11 cellular contexts compared by ENCODE assay signal in genomic region chr19:46620716-46621115, GRCh38. TPM values are rescaled to one million over a fixed set of nuclear protein-coding genes. Genes with fewer than 3 reads are reported as not detected.
DNase-seq lines count a peak whose midpoint lies in the region; ATAC-seq and TF ChIP-seq lines count a peak whose summit lies in the region.
"Had no signal": no experiment of that assay in that cellular context is flagged by ENCODE, and none has a peak within 500 bp of the region (broad histone marks: within the 10 kb centered on the region; RNA-seq: fewer than 3 reads in every experiment).

No MANE protein-coding gene starts in this region.

- no peaks in the 10 kb centered on the region for H3K36me3 Mint-ChIP-seq in chondrocyte (ENCODE audit: low read depth)
- no peaks in the 10 kb centered on the region for H3K36me3 Mint-ChIP-seq in CD4-positive, alpha-beta memory T cell
- H3K36me3 Mint-ChIP-seq: CD8-positive, alpha-beta T cell had no signal

- H3K27me3 Mint-ChIP-seq in chondrocyte (ENCODE audit: low read depth) = no peaks in the 10 kb centered on the region
- H3K27me3 Mint-ChIP-seq in CD4-positive, alpha-beta memory T cell = peaks cover 0 to 2% of the 10 kb centered on the region in 2 donors

- H3K9ac ChIP-seq in mucosa of rectum (ENCODE audit: low read depth in 1 of 2, low read length in 2 of 2) = no peak overlapping the region
- H3K9ac ChIP-seq: KMS-11 had no signal

- 34 to 60% methylated on average over 6 of the region's 6 CpGs for WGBS in upper lobe of left lung, 2 donors
- 14 to 51% methylated on average over 4 to 6 of the region's 6 CpGs for WGBS in thyroid gland, 2 donors

- TF ChIP-seq EP300 in upper lobe of left lung (IDR thresholded peaks at IDR 0.05) = no peak

- no peaks in the 10 kb centered on the region for H3K9me3 Mint-ChIP-seq in chondrocyte (ENCODE audit: low read depth)
- H3K9me3 Mint-ChIP-seq in CD4-positive, alpha-beta memory T cell = no peaks in the 10 kb centered on the region
- H3K9me3 Mint-ChIP-seq: CD8-positive, alpha-beta T cell had no signal

- peaks cover 53% of the 10 kb centered on the region for H3K4me1 Mint-ChIP-seq in chondrocyte (ENCODE audit: low read depth)
- H3K4me1 Mint-ChIP-seq in CD4-positive, alpha-beta memory T cell = peaks cover 25 to 64% (median 36%) of the 10 kb centered on the region in 4 donors

- intact Hi-C loops in Right ventricle myocardium superior (cut with DNase I) = no loop called here
- intact Hi-C loops in CD4-positive, alpha-beta memory T cell (cut with micrococcal nuclease) = no loop called here
- intact Hi-C loops in thyroid gland (cut with DNase I) = no loop called here

- CTCF ChIA-PET in CD4-positive, alpha-beta memory T cell (lab: Charles Lee; ENCODE audit: partially characterized antibody) = interaction anchor here (0.5 to 11.6 kb wide), 5 partner anchors 8 to 1211 kb away, joined by 3 to 188 read pairs (median 8); partner anchors contain the start of gene DACT3

- H3K4me1 ChIP-seq in cardiac muscle cell (ENCODE audit: low read depth) (peaks cover 15% of the 10 kb centered on the region), mucosa of rectum (ENCODE audit: control insufficient read depth in 2 of 2, insufficient read depth in 2 of 2, low read length in 2 of 2) (peaks cover 5 to 20% of the 10 kb centered on the region in 2 donors), upper lobe of left lung (peaks cover 39 to 42% (median 41%) of the 10 kb centered on the region in 4 donors), thyroid gland (peaks cover 0 to 16% of the 10 kb centered on the region in 2 donors)
- H3K4me1 ChIP-seq in CD4-positive, alpha-beta memory T cell (ENCODE audit: insufficient read depth, low read length) = peaks cover 67% of the 10 kb centered on the region

- H3K27ac Mint-ChIP-seq in chondrocyte (ENCODE audit: unreplicated experiment) = peak overlapping the region; percentile 57
- peak overlapping the region in 2 of 7 donors; percentile 36 to 84 for H3K27ac Mint-ChIP-seq in CD4-positive, alpha-beta memory T cell

- DNase-seq in cardiac muscle cell (ENCODE audit: low read depth in 1 of 2, low spot score in 1 of 2) (peak in 1 of 2 donors; percentile 70), Right ventricle myocardium superior (no peak), chondrocyte (ENCODE audit: low spot score) (no peak), upper lobe of left lung (no peak), LoVo (ENCODE audit: low spot score) (no peak), thyroid gland (no peak)
- no peak for DNase-seq in CD4-positive, alpha-beta memory T cell
- DNase-seq: CD8-positive, alpha-beta T cell; NCI-H2227 treated with DMSO at 0.1 percent for 48 hours had no signal

- H3K4me3 Mint-ChIP-seq in chondrocyte (ENCODE audit: unreplicated experiment) = peak overlapping the region; percentile 35
- no peak overlapping the region for H3K4me3 Mint-ChIP-seq in CD4-positive, alpha-beta memory T cell

- H3K9me3 ChIP-seq in cardiac muscle cell (ENCODE audit: low read depth) (no peaks in the 10 kb centered on the region), mucosa of rectum (ENCODE audit: control insufficient read depth in 2 of 2, low read length in 2 of 2) (no peaks in the 10 kb centered on the region), upper lobe of left lung (no peaks in the 10 kb centered on the region), thyroid gland (no peaks in the 10 kb centered on the region)
- H3K9me3 ChIP-seq in CD4-positive, alpha-beta memory T cell (ENCODE audit: control insufficient read depth in 1 of 2, low read length in 2 of 2) = no peaks in the 10 kb centered on the region

- no peak for ATAC-seq in Right ventricle myocardium superior (ENCODE audit: poor library complexity)
- ATAC-seq in upper lobe of left lung (ENCODE audit: low FRiP score in 2 of 2) = no peak

- H3K4me3 ChIP-seq in cardiac muscle cell (no peak overlapping the region), mucosa of rectum (ENCODE audit: low read length in 2 of 2) (no peak overlapping the region), upper lobe of left lung (peak overlapping the region in 1 of 4 donors; percentile 47), thyroid gland (replicated peaks in 1 of 3) (no peak overlapping the region)
- H3K4me3 ChIP-seq in CD4-positive, alpha-beta memory T cell (ENCODE audit: low read length in 2 of 2) = no peak overlapping the region

- H3K27ac ChIP-seq in cardiac muscle cell (peak overlapping the region; percentile 59), mucosa of rectum (ENCODE audit: low read depth in 2 of 2, low read length in 2 of 2) (peak overlapping the region; percentile 45 to 47), upper lobe of left lung (peak overlapping the region; percentile 36 to 88 (median 80)), thyroid gland (peak overlapping the region in 1 of 3 donors; percentile 36)
- H3K27ac ChIP-seq in CD4-positive, alpha-beta memory T cell (ENCODE audit: low read depth, low read length) = no peak overlapping the region
- H3K27ac ChIP-seq: KMS-11 had no signal

- no peak for TF ChIP-seq CTCF in cardiac muscle cell (IDR thresholded peaks at IDR 0.05; ENCODE audit: low read depth, low read length)
- TF ChIP-seq CTCF in chondrocyte (IDR thresholded peaks at IDR 0.05) = no peak
- no peak for TF ChIP-seq CTCF in upper lobe of left lung (IDR thresholded peaks at IDR 0.05)
- no peak for TF ChIP-seq CTCF in thyroid gland (IDR thresholded peaks at IDR 0.05)

- TF ChIP-seq POLR2A in upper lobe of left lung (IDR thresholded peaks at IDR 0.05) (no peak), thyroid gland (IDR thresholded peaks at IDR 0.05) (no peak)

- POLR2A ChIA-PET in CD4-positive, alpha-beta memory T cell (lab: Charles Lee; ENCODE audit: partially characterized antibody) = interaction anchor here (0.9 to 12.4 kb wide), 3 partner anchors 13 to 20 kb away, joined by 3 to 301 read pairs (median 4); partner anchors contain the start of gene CALM3

- H3K36me3 ChIP-seq in cardiac muscle cell (no peaks in the 10 kb centered on the region), mucosa of rectum (ENCODE audit: control insufficient read depth in 2 of 2, insufficient read depth in 2 of 2, low read length in 2 of 2) (no peaks in the 10 kb centered on the region), upper lobe of left lung (no peaks in the 10 kb centered on the region), thyroid gland (no peaks in the 10 kb centered on the region)
- no peaks in the 10 kb centered on the region for H3K36me3 ChIP-seq in CD4-positive, alpha-beta memory T cell (ENCODE audit: insufficient read depth, low read length)

- H3K27me3 ChIP-seq in cardiac muscle cell (no peaks in the 10 kb centered on the region), mucosa of rectum (ENCODE audit: control insufficient read depth in 2 of 2, insufficient read depth in 2 of 2, low read length in 2 of 2) (peaks cover 0 to 5% of the 10 kb centered on the region in 2 donors), upper lobe of left lung (no peaks in the 10 kb centered on the region), thyroid gland (no peaks in the 10 kb centered on the region)
- no peaks in the 10 kb centered on the region for H3K27me3 ChIP-seq in CD4-positive, alpha-beta memory T cell (ENCODE audit: insufficient read depth, low read length)

RNA-seq across cellular contexts. Expression of gene PTGIR, which starts 4.2 kb away (rescaled TPM):
- total RNA-seq in cardiac muscle cell = 0.12 and 0.35 TPM in 2 replicates
- polyA plus RNA-seq in cardiac muscle cell = 0.82 TPM in 1 of 2 replicates, not detected in the other
- 2.6 TPM for total RNA-seq in Right ventricle myocardium superior
- 0.80 to 2.4 TPM (median 2.2 TPM) in 3 replicates for total RNA-seq in chondrocyte
- total RNA-seq in upper lobe of left lung = 10 to 100 TPM in 3 of 6 donors, 1 to 10 TPM in 3; 6.4 to 26.0 (median 11.1) TPM
- total RNA-seq in CD4-positive, alpha-beta memory T cell = 1 to 10 TPM; 1.0 to 1.9 TPM
- polyA plus RNA-seq in CD4-positive, alpha-beta memory T cell = under 1 TPM; 0.11 to 0.75 TPM
- 10 to 100 TPM in 2 of 4 donors, 1 to 10 TPM in 2; 9.0 to 21.9 (median 12.7) TPM for total RNA-seq in thyroid gland

RNA-seq across cellular contexts. Expression of gene GNG8, which starts 15.3 kb away (rescaled TPM):
- not detected in 2 replicates for total RNA-seq in cardiac muscle cell
- 6.8 and 16.2 TPM in 2 replicates for polyA plus RNA-seq in cardiac muscle cell
- not detected for total RNA-seq in Right ventricle myocardium superior
- not detected in 3 replicates for total RNA-seq in chondrocyte
- total RNA-seq in upper lobe of left lung = not detected
- total RNA-seq in CD4-positive, alpha-beta memory T cell = not detected
- not detected for polyA plus RNA-seq in CD4-positive, alpha-beta memory T cell
- total RNA-seq in thyroid gland = not detected
- total RNA-seq: CD8-positive, alpha-beta T cell had no signal

RNA-seq across cellular contexts. Expression of gene CALM3, which starts 19.6 kb away (rescaled TPM):
- total RNA-seq in cardiac muscle cell = 414 and 867 TPM in 2 replicates
- 412 and 576 TPM in 2 replicates for polyA plus RNA-seq in cardiac muscle cell
- 326 TPM for total RNA-seq in Right ventricle myocardium superior
- 137 to 148 TPM (median 144 TPM) in 3 replicates for total RNA-seq in chondrocyte
- 100 to 1,000 TPM in 4 of 6 donors, 10 to 100 TPM in 2; 74.4 to 176 (median 123) TPM for total RNA-seq in upper lobe of left lung
- 100 to 1,000 TPM; 206 to 212 TPM for total RNA-seq in CD4-positive, alpha-beta memory T cell
- polyA plus RNA-seq in CD4-positive, alpha-beta memory T cell = 100 to 1,000 TPM; 169 to 176 TPM
- total RNA-seq in thyroid gland = 100 to 1,000 TPM; 108 to 190 (median 155) TPM

RNA-seq across cellular contexts. Expression of gene DACT3, which starts 40.3 kb away (rescaled TPM):
- total RNA-seq in cardiac muscle cell = 115 and 142 TPM in 2 replicates
- 107 and 153 TPM in 2 replicates for polyA plus RNA-seq in cardiac muscle cell
- total RNA-seq in Right ventricle myocardium superior = 15.2 TPM
- total RNA-seq in chondrocyte = 17.1 to 18.7 TPM (median 18.5 TPM) in 3 replicates
- 10 to 100 TPM in 2 of 6 donors, 1 to 10 TPM in 4; 1.8 to 12.0 (median 4.0) TPM for total RNA-seq in upper lobe of left lung
- total RNA-seq in CD4-positive, alpha-beta memory T cell = not detected
- polyA plus RNA-seq in CD4-positive, alpha-beta memory T cell = not detected
- total RNA-seq in thyroid gland = 1 to 10 TPM; 1.7 to 3.2 (median 2.7) TPM
- total RNA-seq: CD8-positive, alpha-beta T cell had no signal
